Comparison of ENCODE assay signal across 1 cellular context in the genomic region with DNA sequence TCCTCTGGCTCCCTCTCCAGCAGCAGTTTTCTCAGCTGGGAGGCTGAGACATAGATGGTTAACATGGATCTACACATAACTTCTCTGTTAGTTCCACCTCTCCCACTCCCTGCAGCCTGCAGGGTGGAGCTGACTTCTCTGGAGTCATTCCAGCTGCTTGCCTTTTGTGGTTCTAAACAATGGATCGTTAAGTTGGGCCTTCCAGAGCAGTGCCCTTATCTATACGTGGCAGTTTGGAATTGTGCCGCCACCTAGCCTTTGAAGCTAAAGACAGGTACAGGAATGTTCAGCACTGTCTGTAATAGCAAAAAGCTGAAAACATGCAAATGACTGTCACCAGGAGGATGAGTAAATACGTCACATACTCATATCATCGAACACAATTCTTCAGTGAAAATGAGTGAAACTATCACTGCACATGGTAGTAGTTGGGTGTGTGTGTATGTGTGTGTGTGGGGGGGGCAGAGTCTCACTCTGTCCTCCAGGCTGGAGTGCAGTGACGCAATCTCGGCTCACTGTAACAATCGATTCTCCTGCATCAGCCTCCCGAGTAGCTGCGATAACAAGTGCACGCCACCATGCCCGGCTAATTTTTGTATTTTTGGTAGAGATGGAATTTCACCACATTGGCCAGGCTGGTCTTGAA.
A peak's percentile ranks its signal among the peaks of the same experiment; 100 is the strongest.
TF ChIP-seq lines count a peak whose summit lies in the region.

No MANE protein-coding gene starts in this region.

TF ChIP-seq in HepG2, 621 proteins besides CTCF, POLR2A, EP300 and RAD21 (continued from another document and continues in another):
- TF ChIP-seq ZNF292 (CRISPR knock-in tag; IDR thresholded peaks at IDR 0.05; ENCODE audit: borderline replicate concordance, low read depth) (peak; percentile 89), ZNF430 (CRISPR knock-in tag; IDR thresholded peaks at IDR 0.05) (peak; percentile 48; the same call in 1 of the 2 replicates), ZNF253 (CRISPR knock-in tag; IDR thresholded peaks at IDR 0.05; ENCODE audit: borderline replicate concordance) (0 out of 2 replicates have a peak, but pooled peaks have one; percentile 64), RFX1 (IDR thresholded peaks at IDR 0.05) (no peak), SMAD1 (CRISPR knock-in tag; IDR thresholded peaks at IDR 0.05; ENCODE audit: borderline replicate concordance, low read depth) (0 out of 2 replicates have a peak, but pooled peaks have one; percentile 72), ELF1 (CRISPR knock-in tag; IDR thresholded peaks at IDR 0.05) (no peak), HDAC2 (CRISPR knock-in tag; IDR thresholded peaks at IDR 0.05) (peak; percentile 89), ZNF670 (CRISPR knock-in tag; IDR thresholded peaks at IDR 0.05; ENCODE audit: borderline replicate concordance) (0 out of 2 replicates have a peak, but pooled peaks have one; percentile 20), ZFP36L1 (CRISPR knock-in tag; IDR thresholded peaks at IDR 0.05) (peak; percentile 59; the same call in 1 of the 2 replicates), MIER3 (CRISPR knock-in tag; IDR thresholded peaks at IDR 0.05; ENCODE audit: borderline replicate concordance) (0 out of 2 replicates have a peak, but pooled peaks have one; percentile 29), ZZZ3 (CRISPR knock-in tag; IDR thresholded peaks at IDR 0.05; ENCODE audit: borderline replicate concordance) (no peak), EED (CRISPR knock-in tag; IDR thresholded peaks at IDR 0.05) (0 out of 2 replicates have a peak, but pooled peaks have one; percentile 83), ZNF780A (CRISPR knock-in tag; IDR thresholded peaks at IDR 0.05) (no peak; the same call in 1 of the 2 replicates), JUNB (CRISPR knock-in tag; IDR thresholded peaks at IDR 0.05; ENCODE audit: borderline replicate concordance) (peak; percentile 14; the same call in 1 of the 2 replicates), SMARCE1 (IDR thresholded peaks at IDR 0.05; ENCODE audit: borderline replicate concordance) (no peak), NCOA2 (CRISPR knock-in tag; IDR thresholded peaks at IDR 0.05) (peak; percentile 63), ELF3 (CRISPR knock-in tag; IDR thresholded peaks at IDR 0.05) (peak; percentile 44; the same call in 1 of the 2 replicates), ZNF432 (CRISPR knock-in tag; IDR thresholded peaks at IDR 0.05; ENCODE audit: borderline replicate concordance) (no peak), ONECUT2 (CRISPR knock-in tag; IDR thresholded peaks at IDR 0.05) (peak; percentile 95), ZNF574 (CRISPR knock-in tag; IDR thresholded peaks at IDR 0.05) (peak; percentile 60; the same call in 1 of the 2 replicates), ZSCAN25 (CRISPR knock-in tag; IDR thresholded peaks at IDR 0.05) (no peak), ZHX1 (CRISPR knock-in tag; IDR thresholded peaks at IDR 0.05; ENCODE audit: low read depth) (0 out of 2 replicates have a peak, but pooled peaks have one; percentile 76), KDM2A (CRISPR knock-in tag; IDR thresholded peaks at IDR 0.05; ENCODE audit: borderline replicate concordance, low read depth) (peak; percentile 32), NCOA1 (CRISPR knock-in tag; IDR thresholded peaks at IDR 0.05) (peak; percentile 48; the same call in 1 of the 2 replicates), ZSCAN29 (CRISPR knock-in tag; conservative IDR thresholded peaks at IDR 0.05) (0 out of 2 replicates have a peak, but pooled peaks have one; percentile 45), FOXP4 (CRISPR knock-in tag; IDR thresholded peaks at IDR 0.05) (peak; percentile 61), RXRA (CRISPR knock-in tag; IDR thresholded peaks at IDR 0.05) (peak; percentile 32; the same call in 1 of the 2 replicates), ZNF761 (CRISPR knock-in tag; conservative IDR thresholded peaks at IDR 0.05) (no peak; the same call in 1 of the 2 replicates), MTA1 (CRISPR knock-in tag; IDR thresholded peaks at IDR 0.05; ENCODE audit: borderline replicate concordance) (peak; percentile 53; the same call in 1 of the 2 replicates), GZF1 (CRISPR knock-in tag; IDR thresholded peaks at IDR 0.05) (0 out of 2 replicates have a peak, but pooled peaks have one; percentile 21), FOXP1 (IDR thresholded peaks at IDR 0.05) (no peak), FOXP1 (CRISPR knock-in tag; IDR thresholded peaks at IDR 0.05) (peak; percentile 33; the same call in 1 of the 2 replicates), ZNF850 (CRISPR knock-in tag; conservative IDR thresholded peaks at IDR 0.05) (no peak), GABPA (IDR thresholded peaks at IDR 0.05; ENCODE audit: low read depth, low read length) (no peak), GABPA (CRISPR knock-in tag; IDR thresholded peaks at IDR 0.05; ENCODE audit: low read depth) (peak; percentile 39; the same call in 1 of the 2 replicates), HNRNPK (IDR thresholded peaks at IDR 0.05; ENCODE audit: low read depth, low read length, poor library complexity, severe bottlenecking) (no peak), ZBTB49 (CRISPR knock-in tag; IDR thresholded peaks at IDR 0.05; ENCODE audit: borderline replicate concordance) (0 out of 2 replicates have a peak, but pooled peaks have one; percentile 43), SNAI1 (CRISPR knock-in tag; IDR thresholded peaks at IDR 0.05; ENCODE audit: borderline replicate concordance) (0 out of 2 replicates have a peak, but pooled peaks have one; percentile 68)
- TF ChIP-seq, protein P1, sequence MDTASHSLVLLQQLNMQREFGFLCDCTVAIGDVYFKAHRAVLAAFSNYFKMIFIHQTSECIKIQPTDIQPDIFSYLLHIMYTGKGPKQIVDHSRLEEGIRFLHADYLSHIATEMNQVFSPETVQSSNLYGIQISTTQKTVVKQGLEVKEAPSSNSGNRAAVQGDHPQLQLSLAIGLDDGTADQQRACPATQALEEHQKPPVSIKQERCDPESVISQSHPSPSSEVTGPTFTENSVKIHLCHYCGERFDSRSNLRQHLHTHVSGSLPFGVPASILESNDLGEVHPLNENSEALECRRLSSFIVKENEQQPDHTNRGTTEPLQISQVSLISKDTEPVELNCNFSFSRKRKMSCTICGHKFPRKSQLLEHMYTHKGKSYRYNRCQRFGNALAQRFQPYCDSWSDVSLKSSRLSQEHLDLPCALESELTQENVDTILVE (CRISPR knock-in tag; IDR thresholded peaks at IDR 0.05), result peak; percentile 20; the same call in 1 of the 2 replicates
- TF ChIP-seq, protein P2, sequence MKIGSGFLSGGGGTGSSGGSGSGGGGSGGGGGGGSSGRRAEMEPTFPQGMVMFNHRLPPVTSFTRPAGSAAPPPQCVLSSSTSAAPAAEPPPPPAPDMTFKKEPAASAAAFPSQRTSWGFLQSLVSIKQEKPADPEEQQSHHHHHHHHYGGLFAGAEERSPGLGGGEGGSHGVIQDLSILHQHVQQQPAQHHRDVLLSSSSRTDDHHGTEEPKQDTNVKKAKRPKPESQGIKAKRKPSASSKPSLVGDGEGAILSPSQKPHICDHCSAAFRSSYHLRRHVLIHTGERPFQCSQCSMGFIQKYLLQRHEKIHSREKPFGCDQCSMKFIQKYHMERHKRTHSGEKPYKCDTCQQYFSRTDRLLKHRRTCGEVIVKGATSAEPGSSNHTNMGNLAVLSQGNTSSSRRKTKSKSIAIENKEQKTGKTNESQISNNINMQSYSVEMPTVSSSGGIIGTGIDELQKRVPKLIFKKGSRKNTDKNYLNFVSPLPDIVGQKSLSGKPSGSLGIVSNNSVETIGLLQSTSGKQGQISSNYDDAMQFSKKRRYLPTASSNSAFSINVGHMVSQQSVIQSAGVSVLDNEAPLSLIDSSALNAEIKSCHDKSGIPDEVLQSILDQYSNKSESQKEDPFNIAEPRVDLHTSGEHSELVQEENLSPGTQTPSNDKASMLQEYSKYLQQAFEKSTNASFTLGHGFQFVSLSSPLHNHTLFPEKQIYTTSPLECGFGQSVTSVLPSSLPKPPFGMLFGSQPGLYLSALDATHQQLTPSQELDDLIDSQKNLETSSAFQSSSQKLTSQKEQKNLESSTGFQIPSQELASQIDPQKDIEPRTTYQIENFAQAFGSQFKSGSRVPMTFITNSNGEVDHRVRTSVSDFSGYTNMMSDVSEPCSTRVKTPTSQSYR (CRISPR knock-in tag; IDR thresholded peaks at IDR 0.05; ENCODE audit: borderline replicate concordance), result peak; percentile 74; the same call in 1 of the 2 replicates
- TF ChIP-seq, protein P3, sequence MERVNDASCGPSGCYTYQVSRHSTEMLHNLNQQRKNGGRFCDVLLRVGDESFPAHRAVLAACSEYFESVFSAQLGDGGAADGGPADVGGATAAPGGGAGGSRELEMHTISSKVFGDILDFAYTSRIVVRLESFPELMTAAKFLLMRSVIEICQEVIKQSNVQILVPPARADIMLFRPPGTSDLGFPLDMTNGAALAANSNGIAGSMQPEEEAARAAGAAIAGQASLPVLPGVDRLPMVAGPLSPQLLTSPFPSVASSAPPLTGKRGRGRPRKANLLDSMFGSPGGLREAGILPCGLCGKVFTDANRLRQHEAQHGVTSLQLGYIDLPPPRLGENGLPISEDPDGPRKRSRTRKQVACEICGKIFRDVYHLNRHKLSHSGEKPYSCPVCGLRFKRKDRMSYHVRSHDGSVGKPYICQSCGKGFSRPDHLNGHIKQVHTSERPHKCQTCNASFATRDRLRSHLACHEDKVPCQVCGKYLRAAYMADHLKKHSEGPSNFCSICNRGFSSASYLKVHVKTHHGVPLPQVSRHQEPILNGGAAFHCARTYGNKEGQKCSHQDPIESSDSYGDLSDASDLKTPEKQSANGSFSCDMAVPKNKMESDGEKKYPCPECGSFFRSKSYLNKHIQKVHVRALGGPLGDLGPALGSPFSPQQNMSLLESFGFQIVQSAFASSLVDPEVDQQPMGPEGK (CRISPR knock-in tag; IDR thresholded peaks at IDR 0.05), result peak; percentile 94
